In genomic region chr7:107994366-107994765, GRCh38 we compare ENCODE assay signal across 14 cellular contexts. TPM values are rescaled to one million over a fixed set of nuclear protein-coding genes. Genes with fewer than 3 reads are reported as not detected.
DNase-seq lines count a peak whose midpoint lies in the region; ATAC-seq and TF ChIP-seq lines count a peak whose summit lies in the region.
"Had no signal": no experiment of that assay in that cellular context is flagged by ENCODE, and none has a peak within 500 bp of the region (broad histone marks: within the 10 kb centered on the region; RNA-seq: fewer than 3 reads in every experiment).

No MANE protein-coding gene starts in this region.

- H3K36me3 ChIP-seq in brain microvascular endothelial cell (replicated peaks) (peaks cover 72% of the 10 kb centered on the region), thyroid gland (peaks cover 0 to 8% of the 10 kb centered on the region in 2 donors)

- H3K27ac Mint-ChIP-seq in mesothelial cell of epicardium: peak overlapping the region; percentile 81
- H3K27ac Mint-ChIP-seq in stimulated activated naive CD8-positive, alpha-beta T cell treated with anti-CD3 and anti-CD28 coated beads, Interleukin-15, amount 100 ng/mL, for 72 hours: no peak overlapping the region
- H3K27ac Mint-ChIP-seq: naive thymus-derived CD8-positive, alpha-beta T cell had no signal

- peak overlapping the region; percentile 88 for H3K27ac ChIP-seq in brain microvascular endothelial cell
- peak overlapping the region; percentile 5 to 73 (median 70) for H3K27ac ChIP-seq in thyroid gland
- H3K27ac ChIP-seq: 22Rv1 had no signal

- TF ChIP-seq CTCF in brain microvascular endothelial cell (IDR thresholded peaks at IDR 0.05; ENCODE audit: low read depth, low read length, missing control alignments) (no peak), mesothelial cell of epicardium (IDR thresholded peaks at IDR 0.05; ENCODE audit: unreplicated experiment) (no peak), thyroid gland (IDR thresholded peaks at IDR 0.05) (no peak)

- no peak for ATAC-seq in stimulated activated naive CD8-positive, alpha-beta T cell treated with anti-CD3 and anti-CD28 coated beads, Interleukin-15, amount 100 ng/mL, for 72 hours
- ATAC-seq: naive thymus-derived CD8-positive, alpha-beta T cell; stimulated activated naive CD8-positive, alpha-beta T cell treated with anti-CD3 and anti-CD28 coated beads, Interleukin-15, Interleukin-2, amounts not matched to agents 100 U/mL and 50 U/mL, for 24 hours had no signal

- intact Hi-C loops in thyroid gland (cut with DNase I): no loop called here

- no peak for TF ChIP-seq POLR2A in thyroid gland (IDR thresholded peaks at IDR 0.05)

- WGBS in thyroid gland, 2 donors: 60 to 69% methylated on average over 3 of the region's 3 CpGs

- H3K36me3 Mint-ChIP-seq in mesothelial cell of epicardium: peaks cover 41% of the 10 kb centered on the region

- in situ Hi-C loops in brain microvascular endothelial cell (cut with HindIII; ENCODE audit: low pct_ligation_motif_present, low sequenced_read_pairs): no loop called here

- H3K4me3 Mint-ChIP-seq in mesothelial cell of epicardium: no peak overlapping the region
- no peak overlapping the region for H3K4me3 Mint-ChIP-seq in stimulated activated naive CD8-positive, alpha-beta T cell treated with anti-CD3 and anti-CD28 coated beads, Interleukin-15, amount 100 ng/mL, for 72 hours
- H3K4me3 Mint-ChIP-seq: naive thymus-derived CD8-positive, alpha-beta T cell had no signal

- no peaks in the 10 kb centered on the region for H3K9me3 ChIP-seq in thyroid gland

- no peaks in the 10 kb centered on the region for H3K27me3 Mint-ChIP-seq in mesothelial cell of epicardium (ENCODE audit: low read depth)
- H3K27me3 Mint-ChIP-seq in stimulated activated naive CD8-positive, alpha-beta T cell treated with anti-CD3 and anti-CD28 coated beads, Interleukin-15, amount 100 ng/mL, for 72 hours: peaks cover 51% of the 10 kb centered on the region

- H3K4me1 Mint-ChIP-seq in mesothelial cell of epicardium: peaks cover 54% of the 10 kb centered on the region
- H3K4me1 Mint-ChIP-seq in stimulated activated naive CD8-positive, alpha-beta T cell treated with anti-CD3 and anti-CD28 coated beads, Interleukin-15, amount 100 ng/mL, for 72 hours: peaks cover 8% of the 10 kb centered on the region
- H3K4me1 Mint-ChIP-seq: naive thymus-derived CD8-positive, alpha-beta T cell had no signal

- H3K4me1 ChIP-seq in thyroid gland: peaks cover 29 to 43% of the 10 kb centered on the region in 2 donors

- DNase-seq in DMS79 treated with DMSO at 0.1 percent for 48 hours (lab: John Stamatoyannopoulos, UW) (peak; percentile 18), DMS79 (lab: John Stamatoyannopoulos, UW) (no peak), brain microvascular endothelial cell (no peak), mesothelial cell of epicardium (ENCODE audit: low spot score in 2 of 2, unreplicated experiment in 2 of 2) (no peak), thyroid gland (no peak), EL (no peak)
- no peak for DNase-seq in NK-92 treated with Interleukin-12 subunit alpha and Interleukin-12 subunit beta, amount 100 ng/mL, for 24 hours (lab: John Stamatoyannopoulos, UW)
- no peak for DNase-seq in stimulated activated naive CD8-positive, alpha-beta T cell treated with anti-CD3 and anti-CD28 coated beads, Interleukin-15, amount 100 ng/mL, for 72 hours
- DNase-seq: activated effector memory CD4-positive, alpha-beta T cell treated with Interleukin-2 at 50 U/mL for 16 hours; left cardiac atrium; naive thymus-derived CD8-positive, alpha-beta T cell; SIG-M5; stimulated activated naive CD8-positive, alpha-beta T cell treated with anti-CD3 and anti-CD28 coated beads, Interleukin-15, Interleukin-2, amounts not matched to agents 100 U/mL and 50 U/mL, for 24 hours had no signal

- H3K4me3 ChIP-seq in brain microvascular endothelial cell (ENCODE audit: low read depth, low read length) (no peak overlapping the region), thyroid gland (replicated peaks in 1 of 3) (no peak overlapping the region)

- H3K9me3 Mint-ChIP-seq in mesothelial cell of epicardium: no peaks in the 10 kb centered on the region
- H3K9me3 Mint-ChIP-seq in stimulated activated naive CD8-positive, alpha-beta T cell treated with anti-CD3 and anti-CD28 coated beads, Interleukin-15, amount 100 ng/mL, for 72 hours: no peaks in the 10 kb centered on the region

- H3K27me3 ChIP-seq in brain microvascular endothelial cell (replicated peaks) (no peaks in the 10 kb centered on the region), thyroid gland (no peaks in the 10 kb centered on the region)

RNA-seq across cellular contexts. Expression of gene LAMB1, which starts 8.6 kb away (rescaled TPM):
- total RNA-seq in mesothelial cell of epicardium (556 to 593 TPM (median 584 TPM) in 3 replicates), thyroid gland (100 to 1,000 TPM; 103 to 112 (median 106) TPM)
